In the genomic region with DNA sequence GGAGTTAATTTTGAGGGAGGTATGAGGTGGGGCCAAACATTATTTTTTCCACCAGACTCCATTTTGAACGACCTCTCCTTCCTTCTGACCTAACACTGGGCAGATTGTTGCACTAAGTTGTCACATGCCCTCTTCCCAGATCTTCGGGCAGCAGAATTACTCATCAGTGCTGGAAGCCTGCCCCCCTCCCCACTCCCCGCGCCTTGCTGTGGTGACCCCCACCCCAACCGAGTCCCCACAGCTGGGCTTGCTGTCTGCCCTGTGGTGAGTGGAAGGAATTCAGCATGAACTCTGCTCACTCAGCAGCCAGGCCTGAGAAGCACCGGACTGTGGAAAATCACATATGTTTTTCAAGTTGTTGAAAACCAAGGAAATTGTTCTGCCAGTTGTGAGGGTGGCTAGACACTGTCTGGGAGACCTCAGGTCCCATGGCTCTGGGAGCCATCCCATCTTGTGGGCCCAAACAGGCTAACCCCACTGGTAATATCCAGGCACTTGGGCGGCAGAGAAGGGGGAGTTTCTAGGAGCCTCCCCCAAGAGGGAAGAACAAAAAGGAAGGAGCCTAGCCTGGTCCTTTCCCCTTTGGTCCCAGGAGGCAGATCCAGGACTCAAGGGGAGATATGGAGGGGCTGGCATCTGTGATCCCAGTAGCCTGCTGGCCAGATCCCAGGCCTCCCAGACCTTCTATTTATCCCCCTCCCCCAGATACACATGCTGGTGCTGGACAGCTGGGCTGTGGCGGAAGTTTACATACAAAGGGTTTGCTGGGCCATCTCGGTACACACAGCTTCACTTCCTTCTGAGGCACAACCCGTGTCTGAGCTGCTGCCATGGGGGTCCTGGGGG, we compare ENCODE assay signal across 10 cellular contexts. TPM values are rescaled to one million over a fixed set of nuclear protein-coding genes. Genes with fewer than 3 reads are reported as not detected.
A peak's percentile ranks its signal among the peaks of the same experiment; 100 is the strongest.
DNase-seq lines count a peak whose midpoint lies in the region; ATAC-seq and TF ChIP-seq lines count a peak whose summit lies in the region.
"Had no signal": no experiment of that assay in that cellular context is flagged by ENCODE, and none has a peak within 500 bp of the region (broad histone marks: within the 10 kb centered on the region; RNA-seq: fewer than 3 reads in every experiment).

No MANE protein-coding gene starts in this region.

- H3K27ac ChIP-seq in IMR-90 (ENCODE audit: insufficient read depth, low read length): peak overlapping the region; percentile 70
- peak overlapping the region; percentile 64 for H3K27ac ChIP-seq in lower lobe of right lung
- H3K27ac ChIP-seq in transverse colon: peak overlapping the region; percentile 58 to 92 (median 78)

- H4K8ac ChIP-seq in IMR-90 (ENCODE audit: low read depth in 2 of 2, low read length in 2 of 2): peak overlapping the region; percentile 73 to 89

- H2AFZ ChIP-seq in IMR-90 (replicated peaks; ENCODE audit: low read length, poor library complexity): peak overlapping the region; percentile 90

- no peak overlapping the region for H3K56ac ChIP-seq in IMR-90 (ENCODE audit: extremely low read depth, insufficient read depth, low read length)

- in situ Hi-C loops in IMR-90 (cut with MboI; ENCODE audit: low sequenced_read_pairs) (no loop called here), transverse colon (cut with MboI; ENCODE audit: low pct_ligation_motif_present in 1 of 4, low pct_unique_long_range_greater_than_20kb in 1 of 4, low sequenced_read_pairs in 3 of 4) (no loop called here), GM13976 (cut with MboI; ENCODE audit: low sequenced_read_pairs, unreplicated experiment) (no loop called here)

- BruUV-seq in IMR-90 (replicated peaks; lab: Mats Ljungman, UMichigan): no TSS peak

- peak overlapping the region; percentile 32; the same call in 1 of the 2 replicates for H3K23ac ChIP-seq in IMR-90 (ENCODE audit: low read depth, low read length)

- H3K4me3 ChIP-seq in IMR-90 (ENCODE audit: insufficient read depth, low read depth, low read length) (no peak overlapping the region), lower lobe of right lung (no peak overlapping the region), transverse colon (no peak overlapping the region)

- peak overlapping the region; percentile 84; the same call in 1 of the 2 replicates for H2AK5ac ChIP-seq in IMR-90 (ENCODE audit: low read depth, low read length)

- CTCF ChIA-PET in IMR-90 (lab: Yijun Ruan, JAX): no interaction called here

- H3K79me1 ChIP-seq in IMR-90 (ENCODE audit: low read depth in 1 of 2, low read length in 2 of 2): no peaks in the 10 kb centered on the region; a peak in 1 of 4 replicates

- H4K20me1 ChIP-seq in IMR-90 (ENCODE audit: insufficient read depth, low read length): no peaks in the 10 kb centered on the region

- H3K18ac ChIP-seq in IMR-90 (ENCODE audit: low read depth, low read length): peak overlapping the region; percentile 91

- peak overlapping the region; percentile 91 for H2BK120ac ChIP-seq in IMR-90 (ENCODE audit: low read depth, low read length)

- H3K4ac ChIP-seq in IMR-90 (ENCODE audit: low read depth, low read length): peak overlapping the region; percentile 90

- no peaks in the 10 kb centered on the region for H3K9me3 ChIP-seq in IMR-90 (ENCODE audit: control insufficient read depth, insufficient read depth, low read length)
- H3K9me3 ChIP-seq in lower lobe of right lung: no peaks in the 10 kb centered on the region
- H3K9me3 ChIP-seq in transverse colon: no peaks in the 10 kb centered on the region

- POLR2A ChIA-PET in IMR-90 (lab: Charles Lee; ENCODE audit: unreplicated experiment): no interaction called here

- peak; percentile 73 for ATAC-seq in IMR-90 (ENCODE audit: low read depth)
- ATAC-seq in lower lobe of right lung: peak in 1 of 2 donors; percentile 24
- no peak for ATAC-seq in HG02759 (IDR thresholded peaks at IDR 0.05; ENCODE audit: unreplicated experiment)
- no peak for ATAC-seq in HG03439 (IDR thresholded peaks at IDR 0.05; ENCODE audit: unreplicated experiment)
- no peak for ATAC-seq in left colon
- ATAC-seq: sciatic nerve had no signal

- TF ChIP-seq CTCF in IMR-90 (conservative IDR thresholded peaks at IDR 0.05; ENCODE audit: low read depth, low read length) (no peak), lower lobe of right lung (IDR thresholded peaks at IDR 0.05) (no peak), transverse colon (IDR thresholded peaks at IDR 0.05) (no peak), GM13976 (IDR thresholded peaks at IDR 0.05; ENCODE audit: borderline replicate concordance, control extremely low read depth, extremely low read depth, insufficient read depth, missing control alignments) (no peak)

- intact Hi-C loops in IMR-90 (cut with micrococcal nuclease) (loop anchor here (2.0 kb wide), 1 partner anchor 18 kb away; the partner anchor contains the start of gene POLM), lower lobe of right lung (cut with DNase I) (no loop called here), transverse colon (cut with DNase I; ENCODE audit: low total_unique reads) (no loop called here), left colon (cut with DNase I, micrococcal nuclease) (no loop called here)

- H3K27me3 ChIP-seq in IMR-90 (ENCODE audit: control insufficient read depth, insufficient read depth, low read length): no peaks in the 10 kb centered on the region
- H3K27me3 ChIP-seq in lower lobe of right lung (ENCODE audit: low read depth): peaks cover 20% of the 10 kb centered on the region
- H3K27me3 ChIP-seq in transverse colon: peaks cover 26% of the 10 kb centered on the region

- dilution Hi-C loops in IMR-90 (cut with HindIII; ENCODE audit: low sequenced_read_pairs, unreplicated experiment): no loop called here

- DNase-seq in IMR-90 (peak; percentile 78), brain pericyte (ENCODE audit: low read depth, low spot score) (peak; percentile 80), lower lobe of right lung (no peak), transverse colon (peak; percentile 28), GM13976 (ENCODE audit: low spot score) (no peak), left colon (no peak)
- DNase-seq: NCI-H446 had no signal

- H4K91ac ChIP-seq in IMR-90 (ENCODE audit: insufficient read depth, low read depth, low read length): peak overlapping the region; percentile 72

- H4K5ac ChIP-seq in IMR-90 (ENCODE audit: low read depth, low read length): peak overlapping the region; percentile 97

- peak overlapping the region; percentile 69; the same call in 1 of the 3 replicates for H2BK15ac ChIP-seq in IMR-90 (ENCODE audit: low read depth, low read length)

- TF ChIP-seq POLR2A in IMR-90 (IDR thresholded peaks at IDR 0.05; ENCODE audit: low read depth, low read length) (no peak), transverse colon (IDR thresholded peaks at IDR 0.05) (no peak)

- peaks cover 30% of the 10 kb centered on the region for H3K4me1 ChIP-seq in IMR-90 (ENCODE audit: control insufficient read depth, insufficient read depth, low read length)
- H3K4me1 ChIP-seq in lower lobe of right lung: peaks cover 4% of the 10 kb centered on the region
- peaks cover 0 to 12% (median 0%) of the 10 kb centered on the region in 4 donors for H3K4me1 ChIP-seq in transverse colon

- peak overlapping the region; percentile 73 for H3K14ac ChIP-seq in IMR-90 (replicated peaks; ENCODE audit: low read depth, low read length)

- TF ChIP-seq RAD21 in IMR-90 (IDR thresholded peaks at IDR 0.05; ENCODE audit: low read length): no peak

- H3K9me1 ChIP-seq in IMR-90 (ENCODE audit: insufficient read depth, low read length): peaks cover 25% of the 10 kb centered on the region

- H3K36me3 ChIP-seq in IMR-90 (ENCODE audit: control insufficient read depth, insufficient read depth, low read length): no peaks in the 10 kb centered on the region
- no peaks in the 10 kb centered on the region for H3K36me3 ChIP-seq in lower lobe of right lung
- H3K36me3 ChIP-seq in transverse colon: no peaks in the 10 kb centered on the region

- no peak overlapping the region for H3K9ac ChIP-seq in IMR-90 (ENCODE audit: low read depth, low read length)

- H2BK5ac ChIP-seq in IMR-90 (ENCODE audit: low read depth, low read length, poor library complexity, severe bottlenecking): peak overlapping the region; percentile 72

- TF ChIP-seq EP300 in transverse colon (IDR thresholded peaks at IDR 0.05; ENCODE audit: low read depth): no peak

- H2BK20ac ChIP-seq in IMR-90 (ENCODE audit: low read depth, low read length): peak overlapping the region; percentile 78

- 25% methylated on average over 2 of the region's 10 CpGs; no CpG with 5 or more reads in 1 of the 2 experiments for WGBS in IMR-90 (ENCODE audit: extremely low coverage in 2 of 2, insufficient read length in 1 of 2), 2 experiments
- 42 to 61% methylated on average over 2 to 10 of the region's 10 CpGs for WGBS in transverse colon (ENCODE audit: low coverage in 1 of 2), 2 donors

- peak overlapping the region; percentile 83 for H2AK9ac ChIP-seq in IMR-90 (replicated peaks; ENCODE audit: low read depth, low read length, poor library complexity)

- H3K4me2 ChIP-seq in IMR-90 (ENCODE audit: low read depth, low read length): no peak overlapping the region

RNA-seq across cellular contexts. Expression of gene AEBP1, which starts 3.5 kb away (rescaled TPM):
- total RNA-seq in IMR-90 (2012; rRNA removed) (1.1 and 1.4 TPM in 2 replicates), lower lobe of right lung (82.5 TPM), transverse colon (100 to 1,000 TPM in 1 of 4 donors, 10 to 100 TPM in 3; 33.9 to 151 (median 89.0) TPM), left colon (10 to 100 TPM; 20.1 to 59.6 TPM)
- polyA plus RNA-seq in IMR-90 (2012; rRNA removed): 5.5 and 5.7 TPM in 2 replicates
- polyA plus RNA-seq in IMR-90 (2012; cell fraction: cytosol; rRNA removed): 5.5 and 7.4 TPM in 2 replicates
- 21.5 and 34.8 TPM in 2 replicates for polyA plus RNA-seq in IMR-90 (2012; cell fraction: nucleus; rRNA removed; ENCODE audit: low replicate concordance)

RNA-seq across cellular contexts. Expression of gene POLM, which starts 18.4 kb away (rescaled TPM):
- total RNA-seq in IMR-90 (2012; rRNA removed) (3.0 and 3.1 TPM in 2 replicates), lower lobe of right lung (24.2 TPM), transverse colon (100 to 1,000 TPM in 2 of 4 donors, 10 to 100 TPM in 2; 54.3 to 340 (median 81.1) TPM), left colon (10 to 100 TPM; 20.7 to 22.8 TPM)
- 9.1 and 9.4 TPM in 2 replicates for polyA plus RNA-seq in IMR-90 (2012; rRNA removed)
- polyA plus RNA-seq in IMR-90 (2012; cell fraction: cytosol; rRNA removed): 4.4 and 4.7 TPM in 2 replicates
- polyA plus RNA-seq in IMR-90 (2012; cell fraction: nucleus; rRNA removed; ENCODE audit: low replicate concordance): 42.2 and 74.4 TPM in 2 replicates

RNA-seq across cellular contexts. Expression of gene POLD2, which starts 22.7 kb away (rescaled TPM):
- 136 and 163 TPM in 2 replicates for total RNA-seq in IMR-90 (2012; rRNA removed)
- polyA plus RNA-seq in IMR-90 (2012; rRNA removed): 142 and 165 TPM in 2 replicates
- polyA plus RNA-seq in IMR-90 (2012; cell fraction: cytosol; rRNA removed): 137 and 138 TPM in 2 replicates
- 99.1 and 163 TPM in 2 replicates for polyA plus RNA-seq in IMR-90 (2012; cell fraction: nucleus; rRNA removed; ENCODE audit: low replicate concordance)
- total RNA-seq in lower lobe of right lung: 48.3 TPM
- 10 to 100 TPM; 20.1 to 32.7 (median 22.7) TPM for total RNA-seq in transverse colon
- 10 to 100 TPM; 40.5 to 57.0 TPM for total RNA-seq in left colon

RNA-seq across cellular contexts. Expression of gene PGAM2, which starts 35.3 kb away (rescaled TPM):
- total RNA-seq in IMR-90 (2012; rRNA removed) (not detected in 2 replicates), lower lobe of right lung (0.44 TPM), transverse colon (1 to 10 TPM in 1 of 4 donors, not detected in 3; 9.7 TPM), left colon (under 1 TPM; 0.58 to 0.64 TPM)
- polyA plus RNA-seq in IMR-90 (2012; rRNA removed): 0.27 TPM in 1 of 2 replicates, not detected in the other
- polyA plus RNA-seq in IMR-90 (2012; cell fraction: cytosol; rRNA removed): 0.13 and 0.15 TPM in 2 replicates
- polyA plus RNA-seq in IMR-90 (2012; cell fraction: nucleus; rRNA removed; ENCODE audit: low replicate concordance): 0.17 TPM in 1 of 2 replicates, not detected in the other

RNA-seq across cellular contexts. Expression of gene MYL7, which starts 40.5 kb away (rescaled TPM):
- total RNA-seq in IMR-90 (2012; rRNA removed) (not detected in 2 replicates), lower lobe of right lung (1.6 TPM), transverse colon (not detected), left colon (not detected)
- 0.24 TPM in 1 of 2 replicates, not detected in the other for polyA plus RNA-seq in IMR-90 (2012; rRNA removed)
- polyA plus RNA-seq in IMR-90 (2012; cell fraction: cytosol; rRNA removed): not detected in 2 replicates
- 0.40 TPM in 1 of 2 replicates, not detected in the other for polyA plus RNA-seq in IMR-90 (2012; cell fraction: nucleus; rRNA removed; ENCODE audit: low replicate concordance)
- total RNA-seq: sciatic nerve had no signal

Comparison
In these comparisons a context has a peak if more than half of its experiments do, and no peak if none do; other contexts are left out.
1. DNase-seq: peak in IMR-90 (single experiment), brain pericyte (single experiment) and transverse colon (single experiment); none in lower lobe of right lung (single experiment), GM13976 (single experiment) and left colon (0 of 2).
2. Peak in every context shown above with its lines, with median percentiles within 50 percentile points of each other: H3K27ac ChIP-seq.